In genomic region chr6:156747715-156748114, GRCh38 we compare ENCODE assay signal across 21 cellular contexts.
"Had no signal": no experiment of that assay in that cellular context is flagged by ENCODE, and none has a peak within 500 bp of the region (broad histone marks: within the 10 kb centered on the region; RNA-seq: fewer than 3 reads in every experiment).

No MANE protein-coding gene starts in this region.

- H3K36me3 ChIP-seq: heart left ventricle, sigmoid colon had no signal

- ATAC-seq: heart left ventricle; mucosa of descending colon; stimulated activated naive B cell treated with anti-CD40 and anti-IgM and Interleukin-4, amounts not matched to agents 10 μg/mL and 1 μg/mL and 100 μg/mL, for 72 hours had no signal

- H3K27me3 ChIP-seq: heart left ventricle, sigmoid colon, testis, uterus had no signal

- H3K27ac Mint-ChIP-seq: activated CD4-positive, alpha-beta memory T cell treated with anti-CD3 and anti-CD28 coated beads, Interleukin-2, amount 10 ng/mL, durations not matched to agents 7 days and 5 days; activated naive CD4-positive, alpha-beta T cell treated with anti-CD3 and anti-CD28 coated beads, Interleukin-2, amount 10 ng/mL, durations not matched to agents 7 days and 5 days; brain; dendritic cell treated with granulocyte-macrophage colony-stimulating factor and Interleukin-4, amounts not matched to agents 40 ng/mL and 50 ng/mL, for 4 days; stimulated activated naive B cell treated with anti-CD40 and anti-IgM and Interleukin-4, amounts not matched to agents 10 μg/mL and 1 μg/mL and 100 μg/mL, for 72 hours had no signal

- H3K4me3 ChIP-seq: heart left ventricle, mucosa of descending colon, sigmoid colon, testis, uterus had no signal

- H3K4me1 Mint-ChIP-seq: activated CD4-positive, alpha-beta memory T cell treated with anti-CD3 and anti-CD28 coated beads, Interleukin-2, amount 10 ng/mL, durations not matched to agents 7 days and 5 days; activated naive CD4-positive, alpha-beta T cell treated with anti-CD3 and anti-CD28 coated beads, Interleukin-2, amount 10 ng/mL, durations not matched to agents 7 days and 5 days; neural crest cell had no signal

- H3K27ac ChIP-seq: heart left ventricle, sigmoid colon, testis, uterus had no signal

- H3K4me3 Mint-ChIP-seq: activated CD4-positive, alpha-beta memory T cell treated with anti-CD3 and anti-CD28 coated beads, Interleukin-2, amount 10 ng/mL, durations not matched to agents 7 days and 5 days; activated naive CD4-positive, alpha-beta T cell treated with anti-CD3 and anti-CD28 coated beads, Interleukin-2, amount 10 ng/mL, durations not matched to agents 7 days and 5 days; brain; dendritic cell treated with granulocyte-macrophage colony-stimulating factor and Interleukin-4, amounts not matched to agents 40 ng/mL and 50 ng/mL, for 4 days; neural crest cell; stimulated activated naive B cell treated with anti-CD40 and anti-IgM and Interleukin-4, amounts not matched to agents 10 μg/mL and 1 μg/mL and 100 μg/mL, for 72 hours had no signal

- H3K9me3 ChIP-seq: heart left ventricle, mucosa of descending colon, sigmoid colon, testis, uterus had no signal

- H3K36me3 Mint-ChIP-seq: activated naive CD4-positive, alpha-beta T cell treated with anti-CD3 and anti-CD28 coated beads, Interleukin-2, amount 10 ng/mL, durations not matched to agents 7 days and 5 days; brain; stimulated activated naive B cell treated with anti-CD40 and anti-IgM and Interleukin-4, amounts not matched to agents 10 μg/mL and 1 μg/mL and 100 μg/mL, for 72 hours had no signal

- H3K9me3 Mint-ChIP-seq: activated CD4-positive, alpha-beta memory T cell treated with anti-CD3 and anti-CD28 coated beads, Interleukin-2, amount 10 ng/mL, durations not matched to agents 7 days and 5 days; activated naive CD4-positive, alpha-beta T cell treated with anti-CD3 and anti-CD28 coated beads, Interleukin-2, amount 10 ng/mL, durations not matched to agents 7 days and 5 days; brain; dendritic cell treated with granulocyte-macrophage colony-stimulating factor and Interleukin-4, amounts not matched to agents 40 ng/mL and 50 ng/mL, for 4 days; neural crest cell; stimulated activated naive B cell treated with anti-CD40 and anti-IgM and Interleukin-4, amounts not matched to agents 10 μg/mL and 1 μg/mL and 100 μg/mL, for 72 hours had no signal

- H3K27me3 Mint-ChIP-seq: stimulated activated naive B cell treated with anti-CD40 and anti-IgM and Interleukin-4, amounts not matched to agents 10 μg/mL and 1 μg/mL and 100 μg/mL, for 72 hours had no signal

- DNase-seq: activated CD4-positive, alpha-beta memory T cell treated with anti-CD3 and anti-CD28 coated beads, Interleukin-2, amount 10 ng/mL, durations not matched to agents 7 days and 5 days; activated CD4-positive, alpha-beta T cell treated with anti-CD3 and anti-CD28 coated beads for 48 hours; activated CD4-positive, CD25-positive, alpha-beta regulatory T cell; activated effector memory CD4-positive, alpha-beta T cell treated with anti-CD3 and anti-CD28 coated beads, Interleukin-2, amount 50 U/mL, for 16 hours; activated naive CD4-positive, alpha-beta T cell treated with anti-CD3 and anti-CD28 coated beads, Interleukin-2, amount 10 ng/mL, durations not matched to agents 7 days and 5 days; anterior cingulate cortex; caudate nucleus; effector CD4-positive, alpha-beta T cell; heart left ventricle; mesenchymal stem cell; mucosa of descending colon; sigmoid colon; stimulated activated CD4-positive, alpha-beta T cell treated with anti-CD3 and anti-CD28 coated beads, Interleukin-2, amount 100 ng/mL, for 48 hours; stimulated activated CD8-positive, alpha-beta memory T cell treated with anti-CD3 and anti-CD28 coated beads, Interleukin-4, amount 100 ng/mL, for 48 hours; stimulated activated naive B cell treated with anti-CD40 and anti-IgM and Interleukin-4, amounts not matched to agents 10 μg/mL and 1 μg/mL and 100 μg/mL, for 72 hours; testis; trophoblast cell; uterus had no signal

- H3K4me1 ChIP-seq: sigmoid colon, uterus had no signal
